Comparison of ENCODE assay signal across 1 cellular context in the genomic region with DNA sequence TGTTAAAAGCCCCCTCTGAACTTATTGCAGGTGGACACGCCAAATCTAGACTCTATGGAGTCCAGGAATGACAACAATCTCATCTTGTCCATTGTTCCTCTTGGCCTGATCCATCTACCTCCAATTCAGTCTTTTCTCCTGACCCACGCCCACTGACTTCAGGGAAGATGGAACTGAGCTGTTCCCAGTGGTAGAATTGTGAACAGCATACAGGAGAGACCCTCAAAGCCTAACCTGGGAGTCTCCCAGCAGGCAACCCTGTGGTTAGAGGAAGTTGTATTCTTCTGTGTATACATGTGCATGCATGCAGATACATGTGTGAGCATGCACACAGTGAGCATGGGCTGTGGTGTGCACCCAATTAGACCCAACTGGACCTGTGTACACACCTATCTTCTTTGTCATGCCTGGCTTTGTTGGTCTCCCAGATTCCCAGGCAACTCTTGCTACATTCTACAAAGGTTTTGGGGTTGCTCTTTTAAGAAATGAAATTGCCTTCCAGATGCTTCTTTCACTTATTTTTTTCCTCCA.
TF ChIP-seq lines count a peak whose summit lies in the region.

No MANE protein-coding gene starts in this region.

TF ChIP-seq in H1, 55 proteins besides CTCF, POLR2A, EP300 and RAD21 (continued from another document):
- TF ChIP-seq NANOG (IDR thresholded peaks at IDR 0.05; ENCODE audit: insufficient read depth, low read depth, low read length, poor library complexity, severe bottlenecking), result no peak
- no peak for TF ChIP-seq POLR2AphosphoS5 (IDR thresholded peaks at IDR 0.05; ENCODE audit: low read depth, low read length)
- TF ChIP-seq, protein P1, sequence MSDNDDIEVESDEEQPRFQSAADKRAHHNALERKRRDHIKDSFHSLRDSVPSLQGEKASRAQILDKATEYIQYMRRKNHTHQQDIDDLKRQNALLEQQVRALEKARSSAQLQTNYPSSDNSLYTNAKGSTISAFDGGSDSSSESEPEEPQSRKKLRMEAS (IDR thresholded peaks at IDR 0.05), result no peak
- no peak for TF ChIP-seq TCF12 (IDR thresholded peaks at IDR 0.05; ENCODE audit: low read depth, low read length)
- no peak for TF ChIP-seq SAP30 (IDR thresholded peaks at IDR 0.05; ENCODE audit: insufficient read depth, insufficient replicate concordance, low read length)
